32 cellular contexts compared by ENCODE assay signal in the genomic region with DNA sequence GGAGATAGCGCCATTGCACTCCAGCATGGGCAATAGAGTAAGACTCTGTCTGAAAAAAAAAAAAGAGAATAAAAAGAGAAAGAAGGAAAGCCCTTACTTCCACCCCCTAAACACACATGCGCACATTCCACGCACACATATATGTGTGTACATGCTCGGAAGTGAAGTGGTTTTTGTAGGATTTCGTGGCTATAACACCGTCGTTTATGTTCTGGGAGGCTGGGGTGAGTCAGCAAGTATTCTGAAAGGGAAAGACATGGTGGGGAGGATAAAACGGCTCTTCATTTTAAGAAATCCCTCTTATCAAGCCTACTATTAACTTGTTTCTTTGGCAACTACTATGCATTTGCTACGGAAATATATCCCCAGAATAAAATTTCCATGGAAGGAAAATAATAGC.
DNase-seq lines count a peak whose midpoint lies in the region; ATAC-seq and TF ChIP-seq lines count a peak whose summit lies in the region.
"Had no signal": no experiment of that assay in that cellular context is flagged by ENCODE, and none has a peak within 500 bp of the region (broad histone marks: within the 10 kb centered on the region; RNA-seq: fewer than 3 reads in every experiment).

No MANE protein-coding gene starts in this region.

- H3K27ac Mint-ChIP-seq in osteocyte (ENCODE audit: unreplicated experiment): peak overlapping the region; percentile 91
- H3K27ac Mint-ChIP-seq: activated CD4-positive, alpha-beta T cell treated with anti-CD3 and anti-CD28 coated beads for 36 hours; activated CD8-positive, alpha-beta T cell treated with anti-CD3 and anti-CD28 coated beads, Interleukin-2, amount 10 ng/mL, durations not matched to agents 7 days and 5 days; activated naive CD8-positive, alpha-beta T cell; natural killer cell had no signal

- 91 to 92% methylated on average over 9 of the region's 9 CpGs for WGBS in body of pancreas, 2 donors
- WGBS in thyroid gland, 2 donors: 92 to 93% methylated on average over 9 of the region's 9 CpGs

- no peaks in the 10 kb centered on the region for H3K36me3 Mint-ChIP-seq in osteocyte (ENCODE audit: unreplicated experiment)
- H3K36me3 Mint-ChIP-seq: activated naive CD8-positive, alpha-beta T cell; natural killer cell; stimulated activated naive B cell treated with anti-CD40 and anti-IgM and Interleukin-4, amounts not matched to agents 10 μg/mL and 1 μg/mL and 100 μg/mL, for 72 hours had no signal

- peak; percentile 6 for DNase-seq in MV-4-11 (lab: John Stamatoyannopoulos, UW)
- no peak for DNase-seq in body of pancreas
- DNase-seq in osteocyte (ENCODE audit: extremely low spot score, unreplicated experiment): no peak
- no peak for DNase-seq in thyroid gland
- no peak for DNase-seq in LoVo (ENCODE audit: low spot score)
- no peak for DNase-seq in effector memory CD4-positive, alpha-beta T cell
- DNase-seq in stimulated activated CD4-positive, alpha-beta T cell treated with anti-CD3 and anti-CD28 coated beads, Interleukin-15, amount 100 ng/mL, for 24 hours: no peak
- no peak for DNase-seq in NCI-H1048 (lab: John Stamatoyannopoulos, UW)
- DNase-seq: activated CD4-positive, alpha-beta T cell treated with anti-CD3 and anti-CD28 coated beads for 36 hours; activated CD8-positive, alpha-beta T cell treated with anti-CD3 and anti-CD28 coated beads, Interleukin-2, amount 10 ng/mL, durations not matched to agents 7 days and 5 days; activated T-cell treated with anti-CD3 and anti-CD28 coated beads for 4 hours; cortex of kidney; DMS153; gastrocnemius medialis; H7; KBM-7; kidney glomerular epithelial cell; MG63; mucosa of descending colon; natural killer cell; NCI-H2029; NCI-H526; PC-9; SHP77; stimulated activated naive B cell treated with anti-CD40 and anti-IgM and Interleukin-4, amounts not matched to agents 10 μg/mL and 1 μg/mL and 100 μg/mL, for 72 hours had no signal

- H3K9me3 ChIP-seq in body of pancreas (no peaks in the 10 kb centered on the region), thyroid gland (no peaks in the 10 kb centered on the region)
- no peaks in the 10 kb centered on the region for H3K9me3 ChIP-seq in effector memory CD4-positive, alpha-beta T cell (ENCODE audit: control insufficient read depth, low read length)
- H3K9me3 ChIP-seq: ascending aorta, gastrocnemius medialis, MG63, mucosa of descending colon, tibial nerve had no signal

- peaks cover 40% of the 10 kb centered on the region for H3K4me1 ChIP-seq in body of pancreas
- peaks cover 31 to 39% of the 10 kb centered on the region in 2 donors for H3K4me1 ChIP-seq in thyroid gland
- no peaks in the 10 kb centered on the region for H3K4me1 ChIP-seq in effector memory CD4-positive, alpha-beta T cell (ENCODE audit: control insufficient read depth, insufficient read depth, low read length, poor library complexity, severe bottlenecking)

- H3K27me3 ChIP-seq in body of pancreas (no peaks in the 10 kb centered on the region), thyroid gland (no peaks in the 10 kb centered on the region)
- H3K27me3 ChIP-seq in effector memory CD4-positive, alpha-beta T cell (replicated peaks; ENCODE audit: control insufficient read depth, insufficient read depth, low read length, poor library complexity, severe bottlenecking): no peaks in the 10 kb centered on the region
- H3K27me3 ChIP-seq: ascending aorta, BLaER1, gastrocnemius medialis, MG63, tibial nerve had no signal

- TF ChIP-seq POLR2A in body of pancreas (IDR thresholded peaks at IDR 0.05): no peak
- no peak for TF ChIP-seq POLR2A in thyroid gland (IDR thresholded peaks at IDR 0.05)

- H3K27me3 Mint-ChIP-seq in osteocyte (ENCODE audit: unreplicated experiment): no peaks in the 10 kb centered on the region
- H3K27me3 Mint-ChIP-seq: activated CD4-positive, alpha-beta T cell treated with anti-CD3 and anti-CD28 coated beads for 36 hours; activated naive CD8-positive, alpha-beta T cell; stimulated activated naive B cell treated with anti-CD40 and anti-IgM and Interleukin-4, amounts not matched to agents 10 μg/mL and 1 μg/mL and 100 μg/mL, for 72 hours had no signal

- peaks cover 78% of the 10 kb centered on the region for H3K4me1 Mint-ChIP-seq in osteocyte (ENCODE audit: unreplicated experiment)

- intact Hi-C loops in body of pancreas (cut with DNase I) (no loop called here), thyroid gland (cut with DNase I) (no loop called here)

- peak overlapping the region in 3 of 4 donors; percentile 56 to 72 (median 58) for H3K27ac ChIP-seq in body of pancreas
- H3K27ac ChIP-seq in thyroid gland: peak overlapping the region; percentile 73 to 92 (median 75)
- no peak overlapping the region for H3K27ac ChIP-seq in effector memory CD4-positive, alpha-beta T cell (ENCODE audit: insufficient read depth, low read length, poor library complexity, severe bottlenecking)
- H3K27ac ChIP-seq: BLaER1 had no signal

- H3K4me3 ChIP-seq in body of pancreas (no peak overlapping the region), thyroid gland (replicated peaks in 1 of 3) (no peak overlapping the region)
- H3K4me3 ChIP-seq in effector memory CD4-positive, alpha-beta T cell (ENCODE audit: insufficient read depth, low read depth, low read length, poor library complexity, severe bottlenecking): no peak overlapping the region
- H3K4me3 ChIP-seq: ascending aorta, BLaER1, gastrocnemius medialis, GM12878, lung, MG63, mucosa of descending colon, PC-9, skin epidermis, tibial nerve had no signal

- no peak for TF ChIP-seq CTCF in body of pancreas (IDR thresholded peaks at IDR 0.05)
- TF ChIP-seq CTCF in osteocyte (IDR thresholded peaks at IDR 0.05): no peak
- TF ChIP-seq CTCF in thyroid gland (IDR thresholded peaks at IDR 0.05): no peak

- H3K36me3 ChIP-seq in body of pancreas (replicated peaks in 1 of 2; ENCODE audit: insufficient read depth in 1 of 2, low read depth in 2 of 2) (no peaks in the 10 kb centered on the region), thyroid gland (no peaks in the 10 kb centered on the region)
- no peaks in the 10 kb centered on the region for H3K36me3 ChIP-seq in effector memory CD4-positive, alpha-beta T cell (ENCODE audit: control insufficient read depth, insufficient read depth, low read length)
- H3K36me3 ChIP-seq: ascending aorta, gastrocnemius medialis, MG63, tibial nerve had no signal

- no peak overlapping the region for H3K4me3 Mint-ChIP-seq in osteocyte (ENCODE audit: unreplicated experiment)
- H3K4me3 Mint-ChIP-seq: activated CD4-positive, alpha-beta T cell treated with anti-CD3 and anti-CD28 coated beads for 36 hours; activated CD8-positive, alpha-beta T cell treated with anti-CD3 and anti-CD28 coated beads, Interleukin-2, amount 10 ng/mL, durations not matched to agents 7 days and 5 days; activated naive CD8-positive, alpha-beta T cell; natural killer cell; stimulated activated naive B cell treated with anti-CD40 and anti-IgM and Interleukin-4, amounts not matched to agents 10 μg/mL and 1 μg/mL and 100 μg/mL, for 72 hours had no signal

- no peaks in the 10 kb centered on the region for H3K9me3 Mint-ChIP-seq in osteocyte (ENCODE audit: unreplicated experiment)
- H3K9me3 Mint-ChIP-seq: natural killer cell; stimulated activated naive B cell treated with anti-CD40 and anti-IgM and Interleukin-4, amounts not matched to agents 10 μg/mL and 1 μg/mL and 100 μg/mL, for 72 hours had no signal

- no peak for ATAC-seq in body of pancreas
- ATAC-seq: activated CD4-positive, alpha-beta T cell treated with anti-CD3 and anti-CD28 coated beads for 36 hours; activated CD8-positive, alpha-beta T cell treated with anti-CD3 and anti-CD28 coated beads, Interleukin-2, amount 10 ng/mL, durations not matched to agents 7 days and 5 days; GM12878; mucosa of descending colon; natural killer cell; stimulated activated naive B cell treated with anti-CD40 and anti-IgM and Interleukin-4, amounts not matched to agents 10 μg/mL and 1 μg/mL and 100 μg/mL, for 72 hours had no signal
